Comparison of ENCODE assay signal across 13 cellular contexts in genomic region chr11:130769782-130770565, GRCh38.
"Had no signal": no experiment of that assay in that cellular context is flagged by ENCODE, and none has a peak within 500 bp of the region (broad histone marks: within the 10 kb centered on the region; RNA-seq: fewer than 3 reads in every experiment).

No MANE protein-coding gene starts in this region.

- H2AFZ ChIP-seq: parathyroid adenoma had no signal

- H3K79me2 ChIP-seq: parathyroid adenoma had no signal

- H3K4me3 Mint-ChIP-seq: activated CD8-positive, alpha-beta T cell treated with anti-CD3 and anti-CD28 coated beads for 36 hours; activated naive CD4-positive, alpha-beta T cell treated with anti-CD3 and anti-CD28 coated beads for 36 hours; activated T-helper 1 cell treated with anti-CD3 and anti-CD28 coated beads, Interleukin-12 subunit alpha, Interleukin-12 subunit beta, Interleukin-2, Interleukin-4 antibody, amounts not matched to agents 30 ng/mL and 10 ng/mL and 1 ng/mL, durations not matched to agents 14 hours and 24 hours and 36 hours; brain had no signal

- H3K27ac ChIP-seq: parathyroid adenoma, transverse colon had no signal

- H3K9me3 ChIP-seq: transverse colon had no signal

- H3K9ac ChIP-seq: parathyroid adenoma had no signal

- H3K36me3 ChIP-seq: transverse colon had no signal

- FAIRE-seq: islet of Langerhans had no signal

- ATAC-seq: activated CD8-positive, alpha-beta T cell treated with anti-CD3 and anti-CD28 coated beads for 36 hours; left ventricle myocardium superior had no signal

- DNase-seq: activated CD8-positive, alpha-beta memory T cell treated with anti-CD3 and anti-CD28 coated beads, Interleukin-2, amount 50 U/mL, for 48 hours; activated CD8-positive, alpha-beta T cell treated with anti-CD3 and anti-CD28 coated beads for 36 hours; activated naive CD4-positive, alpha-beta T cell treated with anti-CD3 and anti-CD28 coated beads for 36 hours; dermis blood vessel endothelial cell; glutamatergic neuron; left ventricle myocardium superior; midbrain; retina; transverse colon had no signal

- H3K27ac Mint-ChIP-seq: activated CD8-positive, alpha-beta T cell treated with anti-CD3 and anti-CD28 coated beads for 36 hours; activated naive CD4-positive, alpha-beta T cell treated with anti-CD3 and anti-CD28 coated beads for 36 hours; activated T-helper 1 cell treated with anti-CD3 and anti-CD28 coated beads, Interleukin-12 subunit alpha, Interleukin-12 subunit beta, Interleukin-2, Interleukin-4 antibody, amounts not matched to agents 30 ng/mL and 10 ng/mL and 1 ng/mL, durations not matched to agents 14 hours and 24 hours and 36 hours; brain had no signal

- H3K9me3 Mint-ChIP-seq: activated CD8-positive, alpha-beta T cell treated with anti-CD3 and anti-CD28 coated beads for 36 hours; activated naive CD4-positive, alpha-beta T cell treated with anti-CD3 and anti-CD28 coated beads for 36 hours; activated T-helper 1 cell treated with anti-CD3 and anti-CD28 coated beads, Interleukin-12 subunit alpha, Interleukin-12 subunit beta, Interleukin-2, Interleukin-4 antibody, amounts not matched to agents 30 ng/mL and 10 ng/mL and 1 ng/mL, durations not matched to agents 14 hours and 24 hours and 36 hours had no signal

- H3K4me3 ChIP-seq: transverse colon had no signal

- H3K36me3 Mint-ChIP-seq: brain had no signal

- H3K27me3 ChIP-seq: transverse colon had no signal

- H3K4me1 ChIP-seq: parathyroid adenoma had no signal
